8 cellular contexts compared by ENCODE assay signal in the genomic region with DNA sequence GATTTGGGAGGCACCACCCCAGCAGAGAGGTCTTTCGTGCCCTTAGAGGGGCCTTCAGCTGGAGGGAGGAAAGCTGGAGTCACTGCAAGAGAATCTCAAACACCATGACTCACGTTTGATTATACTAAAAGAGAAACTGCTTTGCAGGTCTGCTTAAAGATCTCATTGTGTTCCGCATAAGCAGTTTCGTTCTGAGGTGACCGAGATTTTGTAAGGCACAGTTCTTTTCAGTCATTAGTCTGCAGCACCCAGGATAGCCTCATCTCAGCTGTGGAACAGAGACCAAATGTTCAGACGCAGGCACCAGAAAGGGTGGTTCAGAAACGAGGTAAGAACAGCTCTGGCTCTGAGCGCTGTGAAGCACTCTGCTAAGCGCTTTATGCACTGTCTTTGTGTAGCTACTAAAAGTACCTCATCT.
DNase-seq lines count a peak whose midpoint lies in the region; ATAC-seq and TF ChIP-seq lines count a peak whose summit lies in the region.

No MANE protein-coding gene starts in this region.

- H3K27me3 Mint-ChIP-seq in activated CD4-positive, alpha-beta T cell treated with anti-CD3 and anti-CD28 coated beads for 36 hours: peaks cover 11% of the 10 kb centered on the region

- peaks cover 19% of the 10 kb centered on the region for H3K4me1 Mint-ChIP-seq in activated CD4-positive, alpha-beta T cell treated with anti-CD3 and anti-CD28 coated beads for 36 hours

- no peak for TF ChIP-seq EP300 in esophagus muscularis mucosa (IDR thresholded peaks at IDR 0.05)
- TF ChIP-seq EP300 in stomach (IDR thresholded peaks at IDR 0.05): no peak

- H3K9me3 Mint-ChIP-seq in activated CD4-positive, alpha-beta T cell treated with anti-CD3 and anti-CD28 coated beads for 36 hours (ENCODE audit: low read depth): peaks cover 5% of the 10 kb centered on the region

- H3K27ac Mint-ChIP-seq in activated CD4-positive, alpha-beta T cell treated with anti-CD3 and anti-CD28 coated beads for 36 hours: peak overlapping the region; percentile 58

- ATAC-seq in activated CD4-positive, alpha-beta T cell treated with anti-CD3 and anti-CD28 coated beads for 36 hours: peak; percentile 98
- peak; percentile 97 for ATAC-seq in HG02571 (IDR thresholded peaks at IDR 0.05; ENCODE audit: unreplicated experiment)
- no peak for ATAC-seq in heart left ventricle

- peak overlapping the region in 3 of 4 donors; percentile 5 to 37 (median 12) for H3K4me3 ChIP-seq in esophagus muscularis mucosa
- peak overlapping the region in 2 of 4 donors; percentile 10 to 17 for H3K4me3 ChIP-seq in stomach
- H3K4me3 ChIP-seq in heart left ventricle: no peak overlapping the region

- POLR2A ChIA-PET in activated CD4-positive, alpha-beta T cell treated with anti-CD3 and anti-CD28 coated beads for 36 hours (lab: Charles Lee): interaction anchor here (0.5 to 1.0 kb wide), 4 partner anchors 69 to 370 kb away, joined by 3 to 6 read pairs (median 4); no protein-coding TSS in a partner anchor

- TF ChIP-seq CTCF in esophagus muscularis mucosa (IDR thresholded peaks at IDR 0.05) (no peak), stomach (IDR thresholded peaks at IDR 0.05) (no peak), heart left ventricle (IDR thresholded peaks at IDR 0.05) (no peak)

- H3K27me3 ChIP-seq in esophagus muscularis mucosa: no peaks in the 10 kb centered on the region
- H3K27me3 ChIP-seq in stomach: peaks cover 0 to 5% (median 0%) of the 10 kb centered on the region in 3 donors
- H3K27me3 ChIP-seq in heart left ventricle: peaks cover 0 to 7% (median 0%) of the 10 kb centered on the region in 9 donors

- no peak for TF ChIP-seq POLR2A in esophagus muscularis mucosa (IDR thresholded peaks at IDR 0.05; ENCODE audit: low read depth)
- no peak for TF ChIP-seq POLR2A in stomach (IDR thresholded peaks at IDR 0.05)
- no peak for TF ChIP-seq POLR2A in heart left ventricle (IDR thresholded peaks at IDR 0.05)

- H3K9me3 ChIP-seq in esophagus muscularis mucosa: no peaks in the 10 kb centered on the region
- no peaks in the 10 kb centered on the region for H3K9me3 ChIP-seq in stomach
- H3K9me3 ChIP-seq in heart left ventricle: no peaks in the 10 kb centered on the region

- peak overlapping the region; percentile 48 for H3K4me3 Mint-ChIP-seq in activated CD4-positive, alpha-beta T cell treated with anti-CD3 and anti-CD28 coated beads for 36 hours

- H3K36me3 Mint-ChIP-seq in activated CD4-positive, alpha-beta T cell treated with anti-CD3 and anti-CD28 coated beads for 36 hours (ENCODE audit: low read depth): no peaks in the 10 kb centered on the region

- H3K27ac ChIP-seq in esophagus muscularis mucosa (replicated peaks in 1 of 4) (peak overlapping the region; percentile 65 to 75 (median 72)), stomach (peak overlapping the region; percentile 23 to 78 (median 71)), heart left ventricle (peak overlapping the region in 1 of 12 donors; percentile 66)

- peak; percentile 71 for DNase-seq in activated CD4-positive, alpha-beta T cell treated with anti-CD3 and anti-CD28 coated beads for 36 hours
- no peak for DNase-seq in activated CD4-positive, alpha-beta T cell treated with anti-CD3 and anti-CD28 coated beads for 1 hour
- DNase-seq in NOMO-1 treated with dmso at 0.1 percent for 144 hours (lab: John Stamatoyannopoulos, UW; ENCODE audit: unreplicated experiment) (peak; percentile 77), esophagus muscularis mucosa (ENCODE audit: extremely low spot score) (no peak), stomach (no peak), NCI-H774 (lab: John Stamatoyannopoulos, UW) (no peak), heart left ventricle (no peak)

- intact Hi-C loops in activated CD4-positive, alpha-beta T cell treated with anti-CD3 and anti-CD28 coated beads for 36 hours (cut with DNase I, micrococcal nuclease): loop anchor here (1.0 to 5.0 kb wide), 5 partner anchors 81 to 222 kb away; partner anchors contain the start of genes RASL11A (in 2 of the 2), RPL21 (in 2 of the 2) and USP12 (in 1 of the 2)
- intact Hi-C loops in esophagus muscularis mucosa (cut with DNase I): loop anchor here (5.0 to 10.0 kb wide), 2 partner anchors 81 to 178 kb away; partner anchors contain the start of genes RASL11A and USP12
- intact Hi-C loops in stomach (cut with DNase I; ENCODE audit: low total_unique reads): no loop called here
- intact Hi-C loops in heart left ventricle (cut with DNase I): loop anchor here in 4 of 10 donors (5.0 to 10.0 kb wide), 5 partner anchors 66 to 408 kb away; partner anchors contain the start of genes RASL11A (in 1 of the 4) and USP12 (in 1 of the 4)

- H3K4me1 ChIP-seq in esophagus muscularis mucosa (peaks cover 8 to 36% (median 30%) of the 10 kb centered on the region in 4 donors), stomach (peaks cover 0 to 24% (median 12%) of the 10 kb centered on the region in 4 donors), heart left ventricle (peaks cover 0 to 16% (median 0%) of the 10 kb centered on the region in 12 donors)

- no peaks in the 10 kb centered on the region for H3K36me3 ChIP-seq in esophagus muscularis mucosa
- H3K36me3 ChIP-seq in stomach: no peaks in the 10 kb centered on the region
- no peaks in the 10 kb centered on the region for H3K36me3 ChIP-seq in heart left ventricle

- CTCF ChIA-PET in activated CD4-positive, alpha-beta T cell treated with anti-CD3 and anti-CD28 coated beads for 36 hours (lab: Charles Lee): interaction anchor here (0.6 to 4.0 kb wide), 9 partner anchors 9 to 671 kb away, joined by 3 to 14 read pairs (median 3); no protein-coding TSS in a partner anchor

- WGBS in esophagus muscularis mucosa: 57% methylated on average over 9 of the region's 9 CpGs
- WGBS in stomach, 5 donors: 25 to 47% (median 27%) methylated on average over 9 of the region's 9 CpGs
- WGBS in heart left ventricle, 4 donors: 79 to 82% (median 81%) methylated on average over 9 of the region's 9 CpGs

Comparison
In these comparisons a context has a peak if more than half of its experiments do, and no peak if none do; other contexts are left out.
1. DNase-seq: peak in activated CD4-positive, alpha-beta T cell treated with anti-CD3 and anti-CD28 coated beads for 36 hours (single experiment) and NOMO-1 treated with dmso at 0.1 percent for 144 hours (single experiment); none in activated CD4-positive, alpha-beta T cell treated with anti-CD3 and anti-CD28 coated beads for 1 hour (single experiment), esophagus muscularis mucosa (single experiment), stomach (single experiment), NCI-H774 (single experiment) and heart left ventricle (0 of 5).
2. ATAC-seq: peak in activated CD4-positive, alpha-beta T cell treated with anti-CD3 and anti-CD28 coated beads for 36 hours (single experiment) and HG02571 (single experiment); none in heart left ventricle (0 of 4).
3. H3K4me3 ChIP-seq: peak in esophagus muscularis mucosa (3 of 4); none in heart left ventricle (0 of 12).